9 cellular contexts compared by ENCODE assay signal in genomic region chr1:66370462-66370907, GRCh38.
A peak's percentile ranks its signal among the peaks of the same experiment; 100 is the strongest.
DNase-seq lines count a peak whose midpoint lies in the region; ATAC-seq and TF ChIP-seq lines count a peak whose summit lies in the region.
"Had no signal": no experiment of that assay in that cellular context is flagged by ENCODE, and none has a peak within 500 bp of the region (broad histone marks: within the 10 kb centered on the region; RNA-seq: fewer than 3 reads in every experiment).

No MANE protein-coding gene starts in this region.

- no peak overlapping the region for H3K4ac ChIP-seq in trophoblast cell (ENCODE audit: low read depth, low read length)

- no peak overlapping the region for H4K8ac ChIP-seq in trophoblast cell (ENCODE audit: low read depth, low read length)

- H4K20me1 ChIP-seq in hepatocyte (ENCODE audit: insufficient read depth, poor library complexity, severe bottlenecking): no peaks in the 10 kb centered on the region

- H3K27ac ChIP-seq in trophoblast cell (ENCODE audit: low read depth, low read length) (no peak overlapping the region), hepatocyte (no peak overlapping the region)

- H3K27me3 ChIP-seq in trophoblast cell (ENCODE audit: insufficient read depth, low read length): no peaks in the 10 kb centered on the region
- no peaks in the 10 kb centered on the region for H3K27me3 ChIP-seq in hepatocyte
- H3K27me3 ChIP-seq: stomach had no signal

- H2AFZ ChIP-seq in trophoblast cell (ENCODE audit: insufficient read depth, low read length, poor library complexity): no peak overlapping the region
- no peak overlapping the region for H2AFZ ChIP-seq in hepatocyte

- no peak for TF ChIP-seq CTCF in hepatocyte (IDR thresholded peaks at IDR 0.05; ENCODE audit: poor library complexity)

- DNase-seq in NCI-H748 (lab: John Stamatoyannopoulos, UW; ENCODE audit: unreplicated experiment) (peak; percentile 44), NCI-H748 treated with DMSO at 0.1 percent for 48 hours (lab: John Stamatoyannopoulos, UW) (no peak), trophoblast cell (no peak), hepatocyte (ENCODE audit: low spot score) (no peak), SIG-M5 (lab: John Stamatoyannopoulos, UW) (no peak), NCI-H526 (lab: John Stamatoyannopoulos, UW) (no peak)
- DNase-seq in activated naive CD4-positive, alpha-beta T cell treated with anti-CD3 and anti-CD28 coated beads, Interleukin-2, amount 10 ng/mL, durations not matched to agents 7 days and 5 days: no peak
- DNase-seq: stomach had no signal

- no peak overlapping the region for H2AK5ac ChIP-seq in trophoblast cell (ENCODE audit: low read length)

- H3K4me2 ChIP-seq in trophoblast cell (ENCODE audit: low read length): no peak overlapping the region
- no peak overlapping the region for H3K4me2 ChIP-seq in hepatocyte

- H3K9me3 Mint-ChIP-seq in activated naive CD4-positive, alpha-beta T cell treated with anti-CD3 and anti-CD28 coated beads, Interleukin-2, amount 10 ng/mL, durations not matched to agents 7 days and 5 days: no peaks in the 10 kb centered on the region

- H3K9me2 ChIP-seq in hepatocyte (replicated peaks; ENCODE audit: insufficient read depth): no peaks in the 10 kb centered on the region

- ATAC-seq in HG02852 (IDR thresholded peaks at IDR 0.05; ENCODE audit: unreplicated experiment): peak; percentile 26

- no peak overlapping the region for H2BK12ac ChIP-seq in trophoblast cell (ENCODE audit: low read length)

- CTCF ChIA-PET in activated naive CD4-positive, alpha-beta T cell treated with anti-CD3 and anti-CD28 coated beads, Interleukin-2, amount 10 ng/mL, durations not matched to agents 7 days and 5 days (lab: Charles Lee): interaction anchor here (1.1 to 7.3 kb wide), 8 partner anchors 9 to 122 kb away, joined by 4 to 35 read pairs (median 4); no protein-coding TSS in a partner anchor

- no peak overlapping the region for H2BK120ac ChIP-seq in trophoblast cell (ENCODE audit: insufficient read depth, low read length, poor library complexity)

- no peak overlapping the region for H3K18ac ChIP-seq in trophoblast cell (ENCODE audit: low read length)

- H3K4me3 Mint-ChIP-seq in activated naive CD4-positive, alpha-beta T cell treated with anti-CD3 and anti-CD28 coated beads, Interleukin-2, amount 10 ng/mL, durations not matched to agents 7 days and 5 days: no peak overlapping the region

- H3K27me3 Mint-ChIP-seq in activated naive CD4-positive, alpha-beta T cell treated with anti-CD3 and anti-CD28 coated beads, Interleukin-2, amount 10 ng/mL, durations not matched to agents 7 days and 5 days: no peaks in the 10 kb centered on the region

- H3K36me3 ChIP-seq in trophoblast cell (ENCODE audit: control insufficient read depth in 1 of 2, insufficient read depth in 2 of 2, low read length in 2 of 2) (no peaks in the 10 kb centered on the region), hepatocyte (replicated peaks; ENCODE audit: insufficient read depth, low read depth) (no peaks in the 10 kb centered on the region)

- peaks cover 3% of the 10 kb centered on the region for H3K79me1 ChIP-seq in trophoblast cell (ENCODE audit: low read length)

- no peak overlapping the region for H2BK5ac ChIP-seq in trophoblast cell (ENCODE audit: low read depth, low read length, poor library complexity)

- H3K14ac ChIP-seq in trophoblast cell (ENCODE audit: low read length): no peak overlapping the region

- H3K36me3 Mint-ChIP-seq in activated naive CD4-positive, alpha-beta T cell treated with anti-CD3 and anti-CD28 coated beads, Interleukin-2, amount 10 ng/mL, durations not matched to agents 7 days and 5 days: peaks cover 79% of the 10 kb centered on the region

- H3K79me2 ChIP-seq in trophoblast cell (ENCODE audit: control insufficient read depth, insufficient read depth, low read length, poor library complexity) (no peaks in the 10 kb centered on the region), hepatocyte (no peaks in the 10 kb centered on the region)

- no peak overlapping the region for H3K9ac ChIP-seq in trophoblast cell (ENCODE audit: low read length)

- WGBS in trophoblast cell (ENCODE audit: extremely low coverage, insufficient coverage, insufficient read length): no CpG with 5 or more reads among the region's 3 CpGs
- 86% methylated on average over 3 of the region's 3 CpGs for WGBS in hepatocyte (ENCODE audit: low lambda C conversion rate, missing lambda C conversion rate)

- peaks cover 81% of the 10 kb centered on the region for H3K4me1 Mint-ChIP-seq in activated naive CD4-positive, alpha-beta T cell treated with anti-CD3 and anti-CD28 coated beads, Interleukin-2, amount 10 ng/mL, durations not matched to agents 7 days and 5 days

- no peak overlapping the region for H4K12ac ChIP-seq in trophoblast cell (ENCODE audit: low read depth, low read length)

- H4K91ac ChIP-seq in trophoblast cell (ENCODE audit: low read depth, low read length): peak overlapping the region; percentile 2

- H3K9me3 ChIP-seq in trophoblast cell (ENCODE audit: insufficient read depth, low read depth, low read length) (peaks cover 1% of the 10 kb centered on the region), hepatocyte (ENCODE audit: low read depth) (no peaks in the 10 kb centered on the region)
- H3K9me3 ChIP-seq: stomach had no signal

- no peak overlapping the region for H3K4me3 ChIP-seq in trophoblast cell (ENCODE audit: low read depth, low read length)
- H3K4me3 ChIP-seq in hepatocyte: no peak overlapping the region
- H3K4me3 ChIP-seq: stomach had no signal

- peaks cover 0 to 7% of the 10 kb centered on the region in 2 experiments for H3K4me1 ChIP-seq in trophoblast cell (ENCODE audit: control insufficient read depth in 1 of 2, insufficient read depth in 2 of 2, low read length in 2 of 2)
- no peaks in the 10 kb centered on the region for H3K4me1 ChIP-seq in hepatocyte (ENCODE audit: insufficient read depth)

- no peak overlapping the region for H3K23ac ChIP-seq in trophoblast cell (ENCODE audit: low read length)

- peak overlapping the region; percentile 69 for H3K27ac Mint-ChIP-seq in activated naive CD4-positive, alpha-beta T cell treated with anti-CD3 and anti-CD28 coated beads, Interleukin-2, amount 10 ng/mL, durations not matched to agents 7 days and 5 days
